Comparison of ENCODE assay signal across 15 cellular contexts in genomic region chr7:101922631-101923275, GRCh38.
DNase-seq lines count a peak whose midpoint lies in the region; ATAC-seq and TF ChIP-seq lines count a peak whose summit lies in the region.
"Had no signal": no experiment of that assay in that cellular context is flagged by ENCODE, and none has a peak within 500 bp of the region (broad histone marks: within the 10 kb centered on the region; RNA-seq: fewer than 3 reads in every experiment).

No MANE protein-coding gene starts in this region.

- H3K27me3 Mint-ChIP-seq in CD14-positive monocyte (ENCODE audit: low read depth in 3 of 3) = no peaks in the 10 kb centered on the region
- no peaks in the 10 kb centered on the region for H3K27me3 Mint-ChIP-seq in CD4-positive, alpha-beta T cell
- H3K27me3 Mint-ChIP-seq: brain had no signal

- TF ChIP-seq EP300 in sigmoid colon (IDR thresholded peaks at IDR 0.05) = no peak

- H3K4me1 Mint-ChIP-seq in CD14-positive monocyte = peaks cover 11% of the 10 kb centered on the region
- H3K4me1 Mint-ChIP-seq in CD4-positive, alpha-beta T cell (ENCODE audit: low read depth) = no peaks in the 10 kb centered on the region

- WGBS in right cardiac atrium = 86% methylated on average over 16 of the region's 16 CpGs
- 96% methylated on average over 16 of the region's 16 CpGs for WGBS in sigmoid colon, 2 donors

- H3K36me3 ChIP-seq in sigmoid colon = peaks cover 0 to 8% (median 0%) of the 10 kb centered on the region in 4 donors

- intact Hi-C loops in CD14-positive monocyte (cut with micrococcal nuclease) (no loop called here), right cardiac atrium (cut with DNase I) (no loop called here), sigmoid colon (cut with DNase I) (no loop called here)
- intact Hi-C loops in CD4-positive, alpha-beta T cell (cut with DNase I, micrococcal nuclease) = no loop called here

- H3K36me3 Mint-ChIP-seq in CD14-positive monocyte = peaks cover 40 to 64% of the 10 kb centered on the region in 2 donors
- peaks cover 13% of the 10 kb centered on the region for H3K36me3 Mint-ChIP-seq in CD4-positive, alpha-beta T cell (ENCODE audit: low read depth)

- TF ChIP-seq CTCF in CD14-positive monocyte (IDR thresholded peaks at IDR 0.05) (no peak), sigmoid colon (IDR thresholded peaks at IDR 0.05) (no peak)
- no peak for TF ChIP-seq CTCF in CD4-positive, alpha-beta T cell (IDR thresholded peaks at IDR 0.05)

- H3K4me3 Mint-ChIP-seq in CD14-positive monocyte = no peak overlapping the region
- H3K4me3 Mint-ChIP-seq in CD4-positive, alpha-beta T cell = no peak overlapping the region
- H3K4me3 Mint-ChIP-seq: brain had no signal

- peak in 1 of 2 donors; percentile 13 for ATAC-seq in right cardiac atrium
- ATAC-seq in HG02970 (IDR thresholded peaks at IDR 0.05; ENCODE audit: low FRiP score, unreplicated experiment) = no peak
- ATAC-seq in HG02852 (IDR thresholded peaks at IDR 0.05; ENCODE audit: unreplicated experiment) = no peak
- no peak for ATAC-seq in CD4-positive, alpha-beta T cell (ENCODE audit: poor library complexity)

- H3K27me3 ChIP-seq in right cardiac atrium (ENCODE audit: control insufficient read depth, insufficient read depth) (no peaks in the 10 kb centered on the region), sigmoid colon (no peaks in the 10 kb centered on the region)
- H3K27me3 ChIP-seq in CD4-positive, alpha-beta T cell (ENCODE audit: control insufficient read depth, insufficient read depth, low read length) = no peaks in the 10 kb centered on the region

- H3K9me3 Mint-ChIP-seq in CD14-positive monocyte = no peaks in the 10 kb centered on the region
- no peaks in the 10 kb centered on the region for H3K9me3 Mint-ChIP-seq in CD4-positive, alpha-beta T cell
- H3K9me3 Mint-ChIP-seq: brain had no signal

- POLR2A ChIA-PET in CD4-positive, alpha-beta T cell (lab: Charles Lee) = no interaction called here

- peak overlapping the region; percentile 56 for H3K27ac ChIP-seq in right cardiac atrium (ENCODE audit: low read length)
- H3K27ac ChIP-seq in sigmoid colon = peak overlapping the region in 3 of 4 donors; percentile 78 to 93 (median 81)
- H3K27ac ChIP-seq in CD4-positive, alpha-beta T cell (ENCODE audit: low read depth, low read length) = no peak overlapping the region
- H3K27ac ChIP-seq: PC-9 had no signal

- H3K9me3 ChIP-seq in right cardiac atrium (ENCODE audit: control insufficient read depth, low read length) = no peaks in the 10 kb centered on the region
- no peaks in the 10 kb centered on the region for H3K9me3 ChIP-seq in sigmoid colon
- no peaks in the 10 kb centered on the region for H3K9me3 ChIP-seq in CD4-positive, alpha-beta T cell (ENCODE audit: control insufficient read depth, low read length)

- H3K4me1 ChIP-seq in right cardiac atrium (ENCODE audit: control insufficient read depth, insufficient read depth, low read length) (no peaks in the 10 kb centered on the region), sigmoid colon (peaks cover 0 to 43% (median 28%) of the 10 kb centered on the region in 4 donors)

- peak overlapping the region in 5 of 7 donors; percentile 15 to 72 (median 43) for H3K27ac Mint-ChIP-seq in CD14-positive monocyte
- H3K27ac Mint-ChIP-seq in CD4-positive, alpha-beta T cell = no peak overlapping the region

- TF ChIP-seq POLR2A in sigmoid colon (IDR thresholded peaks at IDR 0.05) = no peak

- CTCF ChIA-PET in CD4-positive, alpha-beta T cell (lab: Charles Lee) = no interaction called here

- no peak for DNase-seq in CD14-positive monocyte (ENCODE audit: low spot score)
- DNase-seq in amniotic epithelial cell (ENCODE audit: low read depth) = peak; percentile 25
- no peak for DNase-seq in right cardiac atrium
- peak; percentile 65 for DNase-seq in sigmoid colon
- DNase-seq in GM03348 (ENCODE audit: low spot score) = no peak
- DNase-seq in CD4-positive, alpha-beta T cell = no peak
- DNase-seq: activated effector memory CD4-positive, alpha-beta T cell treated with Interleukin-2 at 50 U/mL for 16 hours; COR-L47; effector CD8-positive, alpha-beta T cell; NCI-H187; NCI-H510A treated with DMSO at 0.1 percent for 48 hours; PC-9 had no signal

- H3K4me3 ChIP-seq in right cardiac atrium (ENCODE audit: low read length) = no peak overlapping the region
- no peak overlapping the region for H3K4me3 ChIP-seq in sigmoid colon
- H3K4me3 ChIP-seq: PC-9 had no signal

Comparison
In these comparisons a context has a peak if more than half of its experiments do, and no peak if none do; other contexts are left out.
1. DNase-seq: peak in amniotic epithelial cell (single experiment) and sigmoid colon (single experiment); none in CD14-positive monocyte (single experiment), right cardiac atrium (0 of 3), GM03348 (single experiment) and CD4-positive, alpha-beta T cell (0 of 10).